ENCODE assay signal across 18 cellular contexts in genomic region chr14:36162267-36162666, GRCh38. TPM values are rescaled to one million over a fixed set of nuclear protein-coding genes. Genes with fewer than 3 reads are reported as not detected.
"Had no signal": no experiment of that assay in that cellular context is flagged by ENCODE, and none has a peak within 500 bp of the region (broad histone marks: within the 10 kb centered on the region; RNA-seq: fewer than 3 reads in every experiment).

No MANE protein-coding gene starts in this region.

- H3K36me3 Mint-ChIP-seq: activated CD4-positive, alpha-beta memory T cell treated with anti-CD3 and anti-CD28 coated beads for 36 hours; naive B cell; stimulated activated memory B cell treated with anti-CD40 and anti-IgM and Interleukin-4, amounts not matched to agents 10 μg/mL and 1 μg/mL and 100 μg/mL, for 72 hours had no signal

- H3K9me3 ChIP-seq: lower lobe of right lung, spleen, upper lobe of left lung had no signal

- H3K9me3 Mint-ChIP-seq: activated CD4-positive, alpha-beta memory T cell treated with anti-CD3 and anti-CD28 coated beads for 36 hours; activated T-cell treated with anti-CD3 and anti-CD28 coated beads, Interleukin-2, amount 50 U/mL, for 72 hours; stimulated activated memory B cell treated with anti-CD40 and anti-IgM and Interleukin-4, amounts not matched to agents 10 μg/mL and 1 μg/mL and 100 μg/mL, for 72 hours had no signal

- ATAC-seq: activated T-cell treated with anti-CD3 and anti-CD28 coated beads, Interleukin-2, amount 50 U/mL, for 72 hours; lower lobe of right lung; right cardiac atrium; stimulated activated memory B cell treated with anti-CD40 and anti-IgM and Interleukin-4, amounts not matched to agents 10 μg/mL and 1 μg/mL and 100 μg/mL, for 72 hours had no signal

- H3K4me3 Mint-ChIP-seq: activated CD4-positive, alpha-beta memory T cell treated with anti-CD3 and anti-CD28 coated beads for 36 hours; activated T-cell treated with anti-CD3 and anti-CD28 coated beads, Interleukin-2, amount 50 U/mL, for 72 hours; naive B cell; stimulated activated memory B cell treated with anti-CD40 and anti-IgM and Interleukin-4, amounts not matched to agents 10 μg/mL and 1 μg/mL and 100 μg/mL, for 72 hours had no signal

- H3K36me3 ChIP-seq: lower lobe of right lung, spleen, upper lobe of left lung had no signal

- H3K4me3 ChIP-seq: lower lobe of right lung, spleen, upper lobe of left lung had no signal

- H3K4me1 ChIP-seq: lower lobe of right lung, spleen, upper lobe of left lung had no signal

- H3K27me3 Mint-ChIP-seq: stimulated activated memory B cell treated with anti-CD40 and anti-IgM and Interleukin-4, amounts not matched to agents 10 μg/mL and 1 μg/mL and 100 μg/mL, for 72 hours had no signal

- H3K27me3 ChIP-seq: upper lobe of left lung had no signal

- H3K27ac Mint-ChIP-seq: activated CD4-positive, alpha-beta memory T cell treated with anti-CD3 and anti-CD28 coated beads for 36 hours; activated T-cell treated with anti-CD3 and anti-CD28 coated beads, Interleukin-2, amount 50 U/mL, for 72 hours; naive B cell; stimulated activated memory B cell treated with anti-CD40 and anti-IgM and Interleukin-4, amounts not matched to agents 10 μg/mL and 1 μg/mL and 100 μg/mL, for 72 hours had no signal

- FAIRE-seq: bronchial epithelial cell had no signal

- DNase-seq: activated CD4-positive, alpha-beta memory T cell treated with anti-CD3 and anti-CD28 coated beads for 36 hours; activated CD4-positive, alpha-beta T cell treated with anti-CD3 and anti-CD28 coated beads for 1 hour; activated naive CD4-positive, alpha-beta T cell; activated T-cell treated with anti-CD3 and anti-CD28 coated beads, Interleukin-2, amount 50 U/mL, for 72 hours; aorta; foreskin melanocyte; head of caudate nucleus; lower lobe of right lung; midbrain; naive B cell; right cardiac atrium; spleen; stimulated activated CD4-positive, alpha-beta T cell treated with anti-CD3 and anti-CD28 coated beads, Interleukin-1b, Interleukin-23, amount 100 ng/mL, for 48 hours; SW 1271 had no signal

- H3K4me1 Mint-ChIP-seq: naive B cell; stimulated activated memory B cell treated with anti-CD40 and anti-IgM and Interleukin-4, amounts not matched to agents 10 μg/mL and 1 μg/mL and 100 μg/mL, for 72 hours had no signal

- H3K27ac ChIP-seq: lower lobe of right lung, spleen, upper lobe of left lung had no signal

RNA-seq across cellular contexts. Expression of gene PTCSC3, which starts 14.3 kb away (rescaled TPM):
- total RNA-seq: activated CD4-positive, alpha-beta memory T cell treated with anti-CD3 and anti-CD28 coated beads for 36 hours; activated T-cell treated with anti-CD3 and anti-CD28 coated beads, Interleukin-2, amount 50 U/mL, for 72 hours; aorta; bronchial epithelial cell; right cardiac atrium; spleen; subcutaneous adipose tissue had no signal
- polyA plus RNA-seq: aorta, right cardiac atrium, spleen had no signal
